ENCODE assay signal across 1 cellular context in the genomic region with DNA sequence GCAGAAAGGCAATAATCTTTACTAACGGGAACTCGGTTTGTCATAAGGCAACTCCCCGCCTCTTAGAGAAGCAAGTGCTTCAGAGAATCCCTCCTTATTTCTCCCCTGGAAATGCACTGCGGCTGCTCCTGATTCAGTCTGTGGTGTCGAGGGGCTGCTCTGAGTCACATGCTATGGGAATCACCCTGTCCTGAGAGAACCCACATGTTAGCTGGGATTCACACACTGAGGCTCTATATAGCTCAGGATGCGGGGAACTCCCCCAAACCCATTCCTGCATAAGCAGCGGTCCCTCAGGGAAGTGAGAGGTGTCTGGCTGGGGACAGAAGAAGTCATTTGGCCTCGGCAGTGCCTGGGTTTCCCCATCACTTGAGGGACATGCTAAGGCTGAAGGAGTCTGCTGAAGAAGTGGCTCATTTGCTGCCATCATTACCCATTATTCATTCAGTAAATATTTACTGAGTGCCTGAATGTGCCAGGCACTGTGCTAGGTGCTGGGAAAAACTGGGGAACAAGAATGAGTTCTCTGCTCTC.
A peak's percentile ranks its signal among the peaks of the same experiment; 100 is the strongest.
TF ChIP-seq lines count a peak whose summit lies in the region.

No MANE protein-coding gene starts in this region.

TF ChIP-seq in GM12878, 131 proteins besides CTCF, POLR2A, EP300 and RAD21:
- TF ChIP-seq ZZZ3 (IDR thresholded peaks at IDR 0.05; ENCODE audit: control insufficient read depth, insufficient read length, low read depth) (no peak), ZSCAN29 (IDR thresholded peaks at IDR 0.05) (no peak), HDGF (IDR thresholded peaks at IDR 0.05) (no peak), TARDBP (IDR thresholded peaks at IDR 0.05; ENCODE audit: borderline replicate concordance) (no peak), IKZF1 (conservative IDR thresholded peaks at IDR 0.05) (peak; percentile 83), IKZF2 (IDR thresholded peaks at IDR 0.05) (peak; percentile 70 to 72; a peak in 3 of 4 replicates), FOXM1 (IDR thresholded peaks at IDR 0.05; ENCODE audit: low read depth, low read length) (no peak), ZNF384 (IDR thresholded peaks at IDR 0.05; ENCODE audit: borderline replicate concordance, low read depth, low read length) (no peak)
- TF ChIP-seq, protein P1, sequence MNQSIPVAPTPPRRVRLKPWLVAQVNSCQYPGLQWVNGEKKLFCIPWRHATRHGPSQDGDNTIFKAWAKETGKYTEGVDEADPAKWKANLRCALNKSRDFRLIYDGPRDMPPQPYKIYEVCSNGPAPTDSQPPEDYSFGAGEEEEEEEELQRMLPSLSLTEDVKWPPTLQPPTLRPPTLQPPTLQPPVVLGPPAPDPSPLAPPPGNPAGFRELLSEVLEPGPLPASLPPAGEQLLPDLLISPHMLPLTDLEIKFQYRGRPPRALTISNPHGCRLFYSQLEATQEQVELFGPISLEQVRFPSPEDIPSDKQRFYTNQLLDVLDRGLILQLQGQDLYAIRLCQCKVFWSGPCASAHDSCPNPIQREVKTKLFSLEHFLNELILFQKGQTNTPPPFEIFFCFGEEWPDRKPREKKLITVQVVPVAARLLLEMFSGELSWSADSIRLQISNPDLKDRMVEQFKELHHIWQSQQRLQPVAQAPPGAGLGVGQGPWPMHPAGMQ (IDR thresholded peaks at IDR 0.05; ENCODE audit: borderline replicate concordance) = no peak
- TF ChIP-seq, protein P2, sequence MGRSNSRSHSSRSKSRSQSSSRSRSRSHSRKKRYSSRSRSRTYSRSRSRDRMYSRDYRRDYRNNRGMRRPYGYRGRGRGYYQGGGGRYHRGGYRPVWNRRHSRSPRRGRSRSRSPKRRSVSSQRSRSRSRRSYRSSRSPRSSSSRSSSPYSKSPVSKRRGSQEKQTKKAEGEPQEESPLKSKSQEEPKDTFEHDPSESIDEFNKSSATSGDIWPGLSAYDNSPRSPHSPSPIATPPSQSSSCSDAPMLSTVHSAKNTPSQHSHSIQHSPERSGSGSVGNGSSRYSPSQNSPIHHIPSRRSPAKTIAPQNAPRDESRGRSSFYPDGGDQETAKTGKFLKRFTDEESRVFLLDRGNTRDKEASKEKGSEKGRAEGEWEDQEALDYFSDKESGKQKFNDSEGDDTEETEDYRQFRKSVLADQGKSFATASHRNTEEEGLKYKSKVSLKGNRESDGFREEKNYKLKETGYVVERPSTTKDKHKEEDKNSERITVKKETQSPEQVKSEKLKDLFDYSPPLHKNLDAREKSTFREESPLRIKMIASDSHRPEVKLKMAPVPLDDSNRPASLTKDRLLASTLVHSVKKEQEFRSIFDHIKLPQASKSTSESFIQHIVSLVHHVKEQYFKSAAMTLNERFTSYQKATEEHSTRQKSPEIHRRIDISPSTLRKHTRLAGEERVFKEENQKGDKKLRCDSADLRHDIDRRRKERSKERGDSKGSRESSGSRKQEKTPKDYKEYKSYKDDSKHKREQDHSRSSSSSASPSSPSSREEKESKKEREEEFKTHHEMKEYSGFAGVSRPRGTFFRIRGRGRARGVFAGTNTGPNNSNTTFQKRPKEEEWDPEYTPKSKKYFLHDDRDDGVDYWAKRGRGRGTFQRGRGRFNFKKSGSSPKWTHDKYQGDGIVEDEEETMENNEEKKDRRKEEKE (IDR thresholded peaks at IDR 0.05) = no peak
- TF ChIP-seq, protein P3, sequence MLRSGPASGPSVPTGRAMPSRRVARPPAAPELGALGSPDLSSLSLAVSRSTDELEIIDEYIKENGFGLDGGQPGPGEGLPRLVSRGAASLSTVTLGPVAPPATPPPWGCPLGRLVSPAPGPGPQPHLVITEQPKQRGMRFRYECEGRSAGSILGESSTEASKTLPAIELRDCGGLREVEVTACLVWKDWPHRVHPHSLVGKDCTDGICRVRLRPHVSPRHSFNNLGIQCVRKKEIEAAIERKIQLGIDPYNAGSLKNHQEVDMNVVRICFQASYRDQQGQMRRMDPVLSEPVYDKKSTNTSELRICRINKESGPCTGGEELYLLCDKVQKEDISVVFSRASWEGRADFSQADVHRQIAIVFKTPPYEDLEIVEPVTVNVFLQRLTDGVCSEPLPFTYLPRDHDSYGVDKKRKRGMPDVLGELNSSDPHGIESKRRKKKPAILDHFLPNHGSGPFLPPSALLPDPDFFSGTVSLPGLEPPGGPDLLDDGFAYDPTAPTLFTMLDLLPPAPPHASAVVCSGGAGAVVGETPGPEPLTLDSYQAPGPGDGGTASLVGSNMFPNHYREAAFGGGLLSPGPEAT (IDR thresholded peaks at IDR 0.05; ENCODE audit: low read depth) = peak; percentile 62; the same call in 1 of the 2 replicates
TF ChIP-seq in GM12878: peak in this region for 3.
